Comparison of ENCODE assay signal across 11 cellular contexts in the genomic region with DNA sequence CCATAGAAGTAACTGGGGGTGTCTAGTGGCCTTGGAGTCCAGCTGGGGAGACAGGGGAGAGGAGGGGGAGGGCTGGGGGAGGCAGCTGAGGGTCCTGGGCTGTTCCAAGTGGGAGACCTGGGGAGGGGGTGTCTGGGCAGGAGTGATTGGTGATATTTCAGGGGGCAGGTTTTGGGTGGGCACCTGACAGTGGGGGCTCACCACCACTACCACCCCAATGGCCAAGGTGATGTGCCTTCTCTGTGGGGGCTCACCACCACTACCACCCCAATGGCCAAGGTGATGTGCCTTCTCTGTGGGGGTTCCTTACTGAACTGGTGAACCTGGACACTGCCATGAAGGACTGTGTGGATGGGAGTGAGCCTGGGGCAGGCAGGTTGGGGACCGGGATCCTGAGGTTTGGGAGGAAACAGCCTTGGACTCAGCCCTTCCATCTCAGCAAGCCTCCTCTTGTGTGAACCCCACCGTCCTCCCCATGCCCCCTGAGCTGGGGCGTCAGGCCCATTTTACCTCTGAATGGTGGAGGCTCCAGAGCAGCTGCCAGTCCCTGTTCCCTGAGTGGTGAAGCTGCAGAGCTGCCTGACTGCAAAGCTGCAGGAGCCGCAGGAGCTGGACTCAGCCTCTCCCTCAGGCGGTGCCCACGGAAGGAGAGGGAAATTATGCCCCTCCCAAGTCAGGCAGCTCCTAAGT. TPM values are rescaled to one million over a fixed set of nuclear protein-coding genes. Genes with fewer than 3 reads are reported as not detected.
"Had no signal": no experiment of that assay in that cellular context is flagged by ENCODE, and none has a peak within 500 bp of the region (broad histone marks: within the 10 kb centered on the region; RNA-seq: fewer than 3 reads in every experiment).

No MANE protein-coding gene starts in this region.

- H3K27me3 Mint-ChIP-seq: IgD-negative memory B cell had no signal

- H3K4me1 Mint-ChIP-seq: IgD-negative memory B cell had no signal

- H3K27ac Mint-ChIP-seq: HFFc6, IgD-negative memory B cell had no signal

- H3K9me3 ChIP-seq: HAP-1 had no signal

- H3K36me3 ChIP-seq: HAP-1 had no signal

- DNase-seq: GM23248, GOT3, H7, HFFc6, KBM-7 had no signal

- H3K27ac ChIP-seq: GM23248, HL-60 had no signal

- H3K4me3 Mint-ChIP-seq: HFFc6, IgD-negative memory B cell had no signal

- H3K4me3 ChIP-seq: GM23248, HAP-1 had no signal

- ATAC-seq: HCT116, HepG2 had no signal

- FAIRE-seq: HepG2 had no signal

- H3K4me1 ChIP-seq: HAP-1 had no signal

RNA-seq across cellular contexts. Expression of a gene that starts 50.6 kb away (rescaled TPM):
- total RNA-seq: GM23248, H7, HepG2, HFFc6, HT1080 had no signal
- polyA plus RNA-seq: GM23248, HepG2, IgD-negative memory B cell had no signal
